26 cellular contexts compared by ENCODE assay signal in genomic region chr13:95360052-95360451, GRCh38.
"Had no signal": no experiment of that assay in that cellular context is flagged by ENCODE, and none has a peak within 500 bp of the region (broad histone marks: within the 10 kb centered on the region; RNA-seq: fewer than 3 reads in every experiment).

No MANE protein-coding gene starts in this region.

- DNase-seq: immature natural killer cell; kidney; left colon; left lung; lower lobe of right lung; mammary epithelial cell; naive B cell; natural killer cell; pancreas; posterior cingulate gyrus; right cardiac atrium; small intestine; stimulated activated CD4-positive, alpha-beta T cell treated with anti-CD3 and anti-CD28 coated beads, Interleukin-1b, Interleukin-23, amount 100 ng/mL, for 48 hours; stimulated activated CD4-positive, alpha-beta T cell treated with anti-CD3 and anti-CD28 coated beads, Interleukin-2, amount 100 ng/mL, for 48 hours; stimulated activated CD4-positive, alpha-beta T cell treated with anti-CD3 and anti-CD28 coated beads, Interleukin-4, amount 100 ng/mL, for 4 hours; stimulated activated CD8-positive, alpha-beta memory T cell treated with anti-CD3 and anti-CD28 coated beads, Interleukin-4, amount 100 ng/mL, for 48 hours; stimulated activated naive CD8-positive, alpha-beta T cell treated with anti-CD3 and anti-CD28 coated beads, Interleukin-15, Interleukin-2, amounts not matched to agents 100 U/mL and 50 U/mL, for 24 hours; stomach; testis; thyroid gland; transverse colon; upper lobe of left lung had no signal

- H3K4me3 ChIP-seq: left lung, lower lobe of right lung, pancreas, prostate gland, stomach, testis, thyroid gland, transverse colon, upper lobe of left lung, vagina had no signal

- ATAC-seq: left colon; left lung; lower lobe of right lung; natural killer cell; pancreas; right cardiac atrium; sciatic nerve; stimulated activated memory B cell treated with anti-CD40 and anti-IgM and Interleukin-4, amounts not matched to agents 10 μg/mL and 1 μg/mL and 100 μg/mL, for 72 hours; stimulated activated naive CD8-positive, alpha-beta T cell treated with anti-CD3 and anti-CD28 coated beads, Interleukin-15, Interleukin-2, amounts not matched to agents 100 U/mL and 50 U/mL, for 24 hours had no signal

- H3K9me3 ChIP-seq: lower lobe of right lung, pancreas, prostate gland, testis, thyroid gland, vagina had no signal

- H3K27me3 ChIP-seq: left lung, stomach, testis, thyroid gland, transverse colon, upper lobe of left lung, vagina had no signal

- H3K27ac ChIP-seq: left lung, lower lobe of right lung, pancreas, prostate gland, stomach, testis, thyroid gland, transverse colon, upper lobe of left lung, vagina had no signal

- H3K4me1 ChIP-seq: pancreas, testis, thyroid gland, vagina had no signal

- H3K36me3 ChIP-seq: left lung, lower lobe of right lung, pancreas, prostate gland, stomach, thyroid gland, transverse colon, upper lobe of left lung, vagina had no signal
